ENCODE assay signal across 13 cellular contexts in the genomic region with DNA sequence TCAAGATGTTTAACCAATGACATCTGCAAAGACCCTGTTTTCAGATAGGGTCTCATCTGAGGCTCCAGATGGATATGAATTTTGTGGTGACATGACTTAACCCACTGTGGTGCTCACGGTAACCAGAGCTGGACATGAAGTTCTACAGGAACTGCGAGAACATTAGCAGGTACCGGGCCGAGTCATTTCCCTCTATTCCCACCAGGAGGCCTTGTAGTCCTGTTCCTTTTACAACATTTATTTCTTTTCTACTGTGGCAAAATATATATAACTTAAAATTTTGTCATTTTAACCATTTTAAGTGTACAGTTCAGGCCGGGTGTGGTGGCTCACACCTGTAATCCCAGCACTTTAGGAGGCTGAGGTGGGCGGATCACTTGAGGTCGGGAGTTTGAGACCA. TPM values are rescaled to one million over a fixed set of nuclear protein-coding genes. Genes with fewer than 3 reads are reported as not detected.
DNase-seq lines count a peak whose midpoint lies in the region; ATAC-seq and TF ChIP-seq lines count a peak whose summit lies in the region.
"Had no signal": no experiment of that assay in that cellular context is flagged by ENCODE, and none has a peak within 500 bp of the region (broad histone marks: within the 10 kb centered on the region; RNA-seq: fewer than 3 reads in every experiment).

No MANE protein-coding gene starts in this region.

- POLR2A ChIA-PET in activated CD4-positive, alpha-beta T cell treated with anti-CD3 and anti-CD28 coated beads for 36 hours (lab: Charles Lee): no interaction called here

- no peaks in the 10 kb centered on the region for H3K9me3 Mint-ChIP-seq in activated CD4-positive, alpha-beta T cell treated with anti-CD3 and anti-CD28 coated beads for 36 hours (ENCODE audit: low read depth)

- TF ChIP-seq EP300 in sigmoid colon (IDR thresholded peaks at IDR 0.05): no peak

- 69 to 81% methylated on average over 7 of the region's 7 CpGs for WGBS in sigmoid colon, 2 donors

- no peak overlapping the region for H3K27ac ChIP-seq in sigmoid colon

- H3K4me3 ChIP-seq in AG09309 (ENCODE audit: control insufficient read depth, low read depth, low read length) (no peak overlapping the region), HFF-Myc (replicated peaks; ENCODE audit: low read depth, low read length) (no peak overlapping the region), sigmoid colon (no peak overlapping the region)

- peaks cover 0 to 3% (median 2%) of the 10 kb centered on the region in 4 donors for H3K4me1 ChIP-seq in sigmoid colon

- peaks cover 3% of the 10 kb centered on the region for H3K4me1 Mint-ChIP-seq in activated CD4-positive, alpha-beta T cell treated with anti-CD3 and anti-CD28 coated beads for 36 hours

- TF ChIP-seq POLR2A in sigmoid colon (IDR thresholded peaks at IDR 0.05): no peak

- no peak overlapping the region for H3K27ac Mint-ChIP-seq in activated CD4-positive, alpha-beta T cell treated with anti-CD3 and anti-CD28 coated beads for 36 hours

- H3K4me3 Mint-ChIP-seq in activated CD4-positive, alpha-beta T cell treated with anti-CD3 and anti-CD28 coated beads for 36 hours: no peak overlapping the region

- ATAC-seq in left lobe of liver (peak; percentile 41), GM21786 (IDR thresholded peaks at IDR 0.05; ENCODE audit: unreplicated experiment) (no peak)
- no peak for ATAC-seq in activated CD4-positive, alpha-beta T cell treated with anti-CD3 and anti-CD28 coated beads for 36 hours

- no peaks in the 10 kb centered on the region for H3K36me3 ChIP-seq in sigmoid colon

- TF ChIP-seq CTCF in AG09309 (IDR thresholded peaks at IDR 0.05; ENCODE audit: control insufficient read depth, insufficient read depth, low read depth, low read length, missing control alignments) (peak; percentile 60), HFF-Myc (IDR thresholded peaks at IDR 0.05; ENCODE audit: low read depth, low read length, missing control alignments) (peak; percentile 54), sigmoid colon (IDR thresholded peaks at IDR 0.05) (peak in 2 of 4 experiments; percentile 11 to 33)

- intact Hi-C loops in activated CD4-positive, alpha-beta T cell treated with anti-CD3 and anti-CD28 coated beads for 36 hours (cut with DNase I, micrococcal nuclease): no loop called here
- intact Hi-C loops in sigmoid colon (cut with DNase I): no loop called here

- no peaks in the 10 kb centered on the region for H3K9me3 ChIP-seq in sigmoid colon

- DNase-seq in AG09309 (ENCODE audit: low read depth) (no peak), HFF-Myc (ENCODE audit: extremely low read depth, low read depth) (no peak), amniotic epithelial cell (ENCODE audit: low read depth) (peak; percentile 35), left lobe of liver (ENCODE audit: low spot score) (no peak), NCI-H1930 (lab: John Stamatoyannopoulos, UW) (no peak), sigmoid colon (no peak)
- DNase-seq in activated CD4-positive, alpha-beta T cell treated with anti-CD3 and anti-CD28 coated beads for 36 hours: no peak
- DNase-seq: NCI-H2029 treated with DMSO at 0.1 percent for 48 hours had no signal

- no peaks in the 10 kb centered on the region for H3K36me3 Mint-ChIP-seq in activated CD4-positive, alpha-beta T cell treated with anti-CD3 and anti-CD28 coated beads for 36 hours (ENCODE audit: low read depth)

- H3K27me3 ChIP-seq in sigmoid colon: no peaks in the 10 kb centered on the region

- CTCF ChIA-PET in activated CD4-positive, alpha-beta T cell treated with anti-CD3 and anti-CD28 coated beads for 36 hours (lab: Charles Lee): no interaction called here

- H3K27me3 Mint-ChIP-seq in activated CD4-positive, alpha-beta T cell treated with anti-CD3 and anti-CD28 coated beads for 36 hours: peaks cover 24% of the 10 kb centered on the region

RNA-seq across cellular contexts. Expression of gene TSPAN16, which starts 7.6 kb away (rescaled TPM):
- total RNA-seq in left lobe of liver: not detected
- total RNA-seq in activated CD4-positive, alpha-beta T cell treated with anti-CD3 and anti-CD28 coated beads for 36 hours: not detected
- not detected for total RNA-seq in sigmoid colon
- under 1 TPM in 1 of 3 donors, not detected in 2; 0.07 TPM for polyA plus RNA-seq in sigmoid colon
- total RNA-seq: activated CD8-positive, alpha-beta memory T cell treated with anti-CD3 and anti-CD28 coated beads for 36 hours; pulmonary artery endothelial cell; subcutaneous adipose tissue had no signal
- polyA plus RNA-seq: esophagus had no signal

RNA-seq across cellular contexts. Expression of gene DOCK6, which starts 26.0 kb away (rescaled TPM):
- total RNA-seq in left lobe of liver (30.0 TPM), sigmoid colon (10 to 100 TPM; 17.1 to 39.9 (median 20.8) TPM)
- total RNA-seq in activated CD4-positive, alpha-beta T cell treated with anti-CD3 and anti-CD28 coated beads for 36 hours: 1 to 10 TPM; 2.8 to 4.6 TPM
- polyA plus RNA-seq in sigmoid colon: 10 to 100 TPM in 2 of 3 donors, 1 to 10 TPM in 1; 8.8 to 40.5 (median 16.2) TPM

RNA-seq across cellular contexts. Expression of gene ANGPTL8, which starts 48.9 kb away (rescaled TPM):
- total RNA-seq in left lobe of liver (202 TPM), sigmoid colon (not detected)
- not detected for total RNA-seq in activated CD4-positive, alpha-beta T cell treated with anti-CD3 and anti-CD28 coated beads for 36 hours
- polyA plus RNA-seq in sigmoid colon: 1 to 10 TPM in 1 of 3 donors, not detected in 2; 8.1 TPM
- total RNA-seq: activated CD8-positive, alpha-beta memory T cell treated with anti-CD3 and anti-CD28 coated beads for 36 hours; pulmonary artery endothelial cell had no signal

RNA-seq across cellular contexts. Expression of gene RAB3D, which starts 51.1 kb away (rescaled TPM):
- 3.3 TPM for total RNA-seq in left lobe of liver
- total RNA-seq in activated CD4-positive, alpha-beta T cell treated with anti-CD3 and anti-CD28 coated beads for 36 hours: 1 to 10 TPM; 7.5 to 8.9 TPM
- 10 to 100 TPM; 16.0 to 27.7 (median 22.9) TPM for total RNA-seq in sigmoid colon
- 1 to 10 TPM; 6.6 to 9.7 (median 9.7) TPM for polyA plus RNA-seq in sigmoid colon

RNA-seq across cellular contexts. Expression of gene TMEM205, which starts 57.7 kb away (rescaled TPM):
- total RNA-seq in left lobe of liver (154 TPM), sigmoid colon (100 to 1,000 TPM; 131 to 291 (median 194) TPM)
- total RNA-seq in activated CD4-positive, alpha-beta T cell treated with anti-CD3 and anti-CD28 coated beads for 36 hours: 10 to 100 TPM; 28.0 to 32.6 TPM
- polyA plus RNA-seq in sigmoid colon: 10 to 100 TPM; 11.1 to 74.9 (median 25.2) TPM

Comparison
In these comparisons a context has a peak if more than half of its experiments do, and no peak if none do; other contexts are left out.
1. RNA of gene ANGPTL8, which starts 48.9 kb away (total RNA-seq): 202 TPM in left lobe of liver (single experiment); not detected in activated CD4-positive, alpha-beta T cell treated with anti-CD3 and anti-CD28 coated beads for 36 hours and not detected in sigmoid colon; every median in the first group is over 100 times any median in the second.